In genomic region chr1:221743416-221744208, GRCh38 we compare ENCODE assay signal across 8 cellular contexts.
A peak's percentile ranks its signal among the peaks of the same experiment; 100 is the strongest.
DNase-seq lines count a peak whose midpoint lies in the region; ATAC-seq and TF ChIP-seq lines count a peak whose summit lies in the region.

No MANE protein-coding gene starts in this region.

- H3K9me3 Mint-ChIP-seq in stimulated activated memory B cell treated with anti-CD40 and anti-IgM and Interleukin-4, amounts not matched to agents 10 μg/mL and 1 μg/mL and 100 μg/mL, for 72 hours: no peaks in the 10 kb centered on the region

- peaks cover 9% of the 10 kb centered on the region for H3K36me3 Mint-ChIP-seq in stimulated activated memory B cell treated with anti-CD40 and anti-IgM and Interleukin-4, amounts not matched to agents 10 μg/mL and 1 μg/mL and 100 μg/mL, for 72 hours

- peak overlapping the region; percentile 90 for H3K27ac ChIP-seq in VCaP

- H3K4me3 Mint-ChIP-seq in stimulated activated memory B cell treated with anti-CD40 and anti-IgM and Interleukin-4, amounts not matched to agents 10 μg/mL and 1 μg/mL and 100 μg/mL, for 72 hours: no peak overlapping the region

- peak; percentile 5 for ATAC-seq in HG03039 (IDR thresholded peaks at IDR 0.05; ENCODE audit: unreplicated experiment)
- peak; percentile 9 for ATAC-seq in stimulated activated memory B cell treated with anti-CD40 and anti-IgM and Interleukin-4, amounts not matched to agents 10 μg/mL and 1 μg/mL and 100 μg/mL, for 72 hours

- TF ChIP-seq CTCF in VCaP (conservative IDR thresholded peaks at IDR 0.05): no peak

- no peaks in the 10 kb centered on the region for H3K27me3 Mint-ChIP-seq in stimulated activated memory B cell treated with anti-CD40 and anti-IgM and Interleukin-4, amounts not matched to agents 10 μg/mL and 1 μg/mL and 100 μg/mL, for 72 hours

- H3K4me3 ChIP-seq in iPS-11a (ENCODE audit: low read depth, low read length): peak overlapping the region; percentile 44

- H3K4me1 Mint-ChIP-seq in stimulated activated memory B cell treated with anti-CD40 and anti-IgM and Interleukin-4, amounts not matched to agents 10 μg/mL and 1 μg/mL and 100 μg/mL, for 72 hours: peaks cover 22% of the 10 kb centered on the region

- H3K27ac Mint-ChIP-seq in stimulated activated memory B cell treated with anti-CD40 and anti-IgM and Interleukin-4, amounts not matched to agents 10 μg/mL and 1 μg/mL and 100 μg/mL, for 72 hours: no peak overlapping the region

- DNase-seq in NCI-H345 treated with DMSO at 0.1 percent for 48 hours (lab: John Stamatoyannopoulos, UW; ENCODE audit: unreplicated experiment) (peak; percentile 47), NCI-H345 (lab: John Stamatoyannopoulos, UW) (no peak), amygdala (lab: John Stamatoyannopoulos, UW) (no peak)
- no peak for DNase-seq in stimulated activated CD4-positive, alpha-beta T cell treated with anti-CD3 and anti-CD28 coated beads, Interleukin-4, amount 100 ng/mL, for 24 hours
